In genomic region chr15:49154359-49154758, GRCh38 we compare ENCODE assay signal across 10 cellular contexts. TPM values are rescaled to one million over a fixed set of nuclear protein-coding genes. Genes with fewer than 3 reads are reported as not detected.
A peak's percentile ranks its signal among the peaks of the same experiment; 100 is the strongest.
DNase-seq lines count a peak whose midpoint lies in the region; ATAC-seq and TF ChIP-seq lines count a peak whose summit lies in the region.
"Had no signal": no experiment of that assay in that cellular context is flagged by ENCODE, and none has a peak within 500 bp of the region (broad histone marks: within the 10 kb centered on the region; RNA-seq: fewer than 3 reads in every experiment).

No MANE protein-coding gene starts in this region.

- H3K27ac Mint-ChIP-seq in brain (peak overlapping the region; percentile 99 to 100 (median 100)), mesothelial cell of epicardium (peak overlapping the region; percentile 97)

- no peaks in the 10 kb centered on the region for H3K9me3 ChIP-seq in left ventricle myocardium inferior (replicated peaks)

- peak overlapping the region; percentile 88 for H3K27ac ChIP-seq in left ventricle myocardium inferior (replicated peaks)

- no peak for TF ChIP-seq CTCF in left ventricle myocardium inferior (IDR thresholded peaks at IDR 0.05; ENCODE audit: borderline replicate concordance)
- no peak for TF ChIP-seq CTCF in brain (conservative IDR thresholded peaks at IDR 0.05)
- no peak for TF ChIP-seq CTCF in mesothelial cell of epicardium (IDR thresholded peaks at IDR 0.05; ENCODE audit: unreplicated experiment)

- peaks cover 73% of the 10 kb centered on the region for H3K4me1 Mint-ChIP-seq in brain
- H3K4me1 Mint-ChIP-seq in mesothelial cell of epicardium: peaks cover 38% of the 10 kb centered on the region

- H3K27me3 ChIP-seq in left ventricle myocardium inferior (ENCODE audit: low read depth): no peaks in the 10 kb centered on the region

- intact Hi-C loops in left ventricle myocardium inferior (cut with micrococcal nuclease) (no loop called here), Right ventricle myocardium superior (cut with DNase I) (loop anchor here (10.0 kb wide), 1 partner anchor 470 kb away; the partner anchor contains the start of genes DTWD1 and FAM227B)

- DNase-seq in left ventricle myocardium inferior: no peak
- no peak for DNase-seq in Right ventricle myocardium superior
- no peak for DNase-seq in mesothelial cell of epicardium (ENCODE audit: low spot score in 2 of 2, unreplicated experiment in 2 of 2)
- DNase-seq in RPMI8226: no peak
- DNase-seq in stimulated activated CD4-positive, alpha-beta T cell treated with anti-CD3 and anti-CD28 coated beads, Interleukin-15, amount 100 ng/mL, for 24 hours: no peak
- DNase-seq: cortex of kidney, KBM-7 had no signal

- H3K4me3 Mint-ChIP-seq in brain (peak overlapping the region; percentile 99 to 100 (median 100)), mesothelial cell of epicardium (peak overlapping the region; percentile 96)

- H3K36me3 Mint-ChIP-seq in brain: peaks cover 13% of the 10 kb centered on the region
- H3K36me3 Mint-ChIP-seq in mesothelial cell of epicardium: no peaks in the 10 kb centered on the region

- peak overlapping the region; percentile 90 for H3K4me3 ChIP-seq in left ventricle myocardium inferior

- ATAC-seq in Right ventricle myocardium superior (ENCODE audit: poor library complexity) (no peak), GM18909 (IDR thresholded peaks at IDR 0.05; ENCODE audit: poor library complexity, unreplicated experiment) (no peak), GM19328 (IDR thresholded peaks at IDR 0.05; ENCODE audit: unreplicated experiment) (no peak)

- H3K36me3 ChIP-seq in left ventricle myocardium inferior: no peaks in the 10 kb centered on the region

- H3K9me3 Mint-ChIP-seq in brain: no peaks in the 10 kb centered on the region
- no peaks in the 10 kb centered on the region for H3K9me3 Mint-ChIP-seq in mesothelial cell of epicardium

- peaks cover 79% of the 10 kb centered on the region for H3K4me1 ChIP-seq in left ventricle myocardium inferior

- H3K27me3 Mint-ChIP-seq in brain: peaks cover 3% of the 10 kb centered on the region
- no peaks in the 10 kb centered on the region for H3K27me3 Mint-ChIP-seq in mesothelial cell of epicardium (ENCODE audit: low read depth)

RNA-seq across cellular contexts. Expression of gene COPS2, which starts 1.0 kb away (rescaled TPM):
- total RNA-seq in left ventricle myocardium inferior: 79.5 TPM
- total RNA-seq in Right ventricle myocardium superior: 82.4 TPM
- 17.2 TPM for polyA plus RNA-seq in brain (ENCODE audit: insufficient read depth, low read depth, low replicate concordance)
- total RNA-seq in mesothelial cell of epicardium: 79.9 to 92.2 TPM (median 88.3 TPM) in 3 replicates

RNA-seq across cellular contexts. Expression of gene GALK2, which starts 15.7 kb away (rescaled TPM):
- total RNA-seq in left ventricle myocardium inferior: 39.3 TPM
- 31.5 TPM for total RNA-seq in Right ventricle myocardium superior
- polyA plus RNA-seq in brain (ENCODE audit: insufficient read depth, low read depth, low replicate concordance): 15.4 TPM
- 22.1 to 26.1 TPM (median 25.4 TPM) in 3 replicates for total RNA-seq in mesothelial cell of epicardium
